ENCODE assay signal across 10 cellular contexts in genomic region chr5:172788771-172789686, GRCh38. TPM values are rescaled to one million over a fixed set of nuclear protein-coding genes. Genes with fewer than 3 reads are reported as not detected.
DNase-seq lines count a peak whose midpoint lies in the region; ATAC-seq and TF ChIP-seq lines count a peak whose summit lies in the region.
"Had no signal": no experiment of that assay in that cellular context is flagged by ENCODE, and none has a peak within 500 bp of the region (broad histone marks: within the 10 kb centered on the region; RNA-seq: fewer than 3 reads in every experiment).

No MANE protein-coding gene starts in this region.

- H3K36me3 Mint-ChIP-seq in WTC11, result no peaks in the 10 kb centered on the region
- H3K36me3 Mint-ChIP-seq: T-cell had no signal

- no peak overlapping the region for H3K4me3 Mint-ChIP-seq in WTC11
- H3K4me3 Mint-ChIP-seq: memory B cell, T-cell had no signal

- no peaks in the 10 kb centered on the region for H3K9me3 Mint-ChIP-seq in WTC11
- H3K9me3 Mint-ChIP-seq: T-cell had no signal

- ATAC-seq in WTC11 (peak; percentile 41), left ventricle myocardium superior (peak; percentile 76), GM18870 (IDR thresholded peaks at IDR 0.05; ENCODE audit: unreplicated experiment) (no peak)

- POLR2A ChIA-PET in WTC11 (lab: Charles Lee), result interaction anchor here (0.5 to 0.7 kb wide), 2 partner anchors 19 to 212 kb away, joined by 3 to 4 read pairs; partner anchors contain the start of gene DUSP1

- CTCF ChIA-PET in WTC11 (lab: Charles Lee), result interaction anchor here (0.8 to 4.8 kb wide), 5 partner anchors 17 to 170 kb away, joined by 3 to 34 read pairs (median 4); partner anchors contain the start of genes DUSP1 and RPL26L1

- peaks cover 5% of the 10 kb centered on the region; the same call in 1 of the 2 replicates for H3K4me1 Mint-ChIP-seq in WTC11
- H3K4me1 Mint-ChIP-seq: memory B cell, T-cell had no signal

- TF ChIP-seq CTCF in WTC11 (IDR thresholded peaks at IDR 0.05), result no peak
- no peak for TF ChIP-seq CTCF in GM20000 (IDR thresholded peaks at IDR 0.05; ENCODE audit: extremely low read depth, missing control alignments)

- intact Hi-C loops in left ventricle myocardium superior (cut with micrococcal nuclease) (no loop called here), posterior vena cava (cut with DNase I) (no loop called here)

- no peak overlapping the region for H3K27ac Mint-ChIP-seq in WTC11
- H3K27ac Mint-ChIP-seq: memory B cell, T-cell had no signal

- H3K27me3 Mint-ChIP-seq in WTC11 (ENCODE audit: low read depth), result peaks cover 5% of the 10 kb centered on the region; the same call in 1 of the 2 replicates
- H3K27me3 Mint-ChIP-seq: memory B cell, T-cell had no signal

- DNase-seq in CD1c-positive myeloid dendritic cell (ENCODE audit: extremely low spot score) (peak; percentile 75), WTC11 (ENCODE audit: low spot score) (no peak), left ventricle myocardium superior (peak; percentile 54), posterior vena cava (ENCODE audit: low spot score) (peak; percentile 93), GM20000 (ENCODE audit: low spot score) (no peak), MV-4-11 (lab: John Stamatoyannopoulos, UW) (no peak), SIG-M5 (lab: John Stamatoyannopoulos, UW) (no peak)
- DNase-seq: T-cell had no signal

TF ChIP-seq in WTC11, 78 proteins besides CTCF, POLR2A, EP300 and RAD21:
- TF ChIP-seq NFYB (CRISPR knock-in tag; conservative IDR thresholded peaks at IDR 0.05; ENCODE audit: low read depth), result no peak
- no peak for TF ChIP-seq ATF6 (CRISPR knock-in tag; IDR thresholded peaks at IDR 0.05)

RNA-seq across cellular contexts. Expression of gene DUSP1, which starts 18.0 kb away (rescaled TPM):
- total RNA-seq in WTC11 (2021), result 9.5 to 12.4 TPM (median 11.0 TPM) in 3 replicates
- total RNA-seq in left ventricle myocardium superior, result 98.9 TPM
- 1,000 to 10,000 TPM in 1 of 2 donors, 100 to 1,000 TPM in 1; 445 to 1,411 TPM for total RNA-seq in posterior vena cava

RNA-seq across cellular contexts. Expression of gene ERGIC1, which starts 45.0 kb away (rescaled TPM):
- 89.8 to 101 TPM (median 97.1 TPM) in 3 replicates for total RNA-seq in WTC11 (2021)
- 81.4 TPM for total RNA-seq in left ventricle myocardium superior
- 100 to 1,000 TPM; 140 to 169 TPM for total RNA-seq in posterior vena cava

Comparison
In these comparisons a context has a peak if more than half of its experiments do, and no peak if none do; other contexts are left out.
1. DNase-seq: peak in CD1c-positive myeloid dendritic cell (single experiment), left ventricle myocardium superior (single experiment) and posterior vena cava (single experiment); none in WTC11 (single experiment), GM20000 (single experiment), MV-4-11 (single experiment) and SIG-M5 (single experiment).